Comparison of ENCODE assay signal across 28 cellular contexts in genomic region chr5:71666321-71666720, GRCh38. TPM values are rescaled to one million over a fixed set of nuclear protein-coding genes. Genes with fewer than 3 reads are reported as not detected.
"Had no signal": no experiment of that assay in that cellular context is flagged by ENCODE, and none has a peak within 500 bp of the region (broad histone marks: within the 10 kb centered on the region; RNA-seq: fewer than 3 reads in every experiment).

No MANE protein-coding gene starts in this region.

- H3K27ac Mint-ChIP-seq: activated CD4-positive, alpha-beta memory T cell treated with anti-CD3 and anti-CD28 coated beads for 36 hours; activated CD4-positive, alpha-beta T cell treated with anti-CD3 and anti-CD28 coated beads, Interleukin-2, amount 10 ng/mL, durations not matched to agents 7 days and 5 days; activated naive CD4-positive, alpha-beta T cell treated with anti-CD3 and anti-CD28 coated beads for 36 hours; activated naive CD8-positive, alpha-beta T cell treated with anti-CD3 and anti-CD28 coated beads for 36 hours; activated T-helper 17 cell treated with anti-CD3 and anti-CD28 coated beads, Interleukin-2, amount 50 U/mL, for 72 hours had no signal

- DNase-seq: activated CD4-positive, alpha-beta memory T cell treated with anti-CD3 and anti-CD28 coated beads for 36 hours; activated CD4-positive, alpha-beta T cell treated with anti-CD3 and anti-CD28 coated beads, Interleukin-2, amount 10 ng/mL, durations not matched to agents 7 days and 5 days; activated CD4-positive, CD25-positive, alpha-beta regulatory T cell; activated CD8-positive, alpha-beta memory T cell treated with anti-CD3 and anti-CD28 coated beads for 24 hours; activated gamma-delta T cell; activated naive CD4-positive, alpha-beta T cell treated with anti-CD3 and anti-CD28 coated beads for 36 hours; activated naive CD8-positive, alpha-beta T cell treated with anti-CD3 and anti-CD28 coated beads for 36 hours; activated T-cell treated with anti-CD3 and anti-CD28 coated beads for 4 hours; activated T-cell treated with anti-CD3 and anti-CD28 coated beads, Interleukin-2, amount 50 U/mL, for 48 hours; brain microvascular endothelial cell; cerebellar nuclear complex; MM.1S; NCI-H1105; NCI-H187; NCI-H2081; NCI-H2171 treated with DMSO at 0.1 percent for 48 hours; NCI-H226; NCI-H510A; RPMI8226; SK-N-SH; T-helper 1 cell had no signal

- H3K27me3 Mint-ChIP-seq: activated CD4-positive, alpha-beta memory T cell treated with anti-CD3 and anti-CD28 coated beads for 36 hours; activated CD4-positive, alpha-beta T cell treated with anti-CD3 and anti-CD28 coated beads, Interleukin-2, amount 10 ng/mL, durations not matched to agents 7 days and 5 days; activated naive CD8-positive, alpha-beta T cell treated with anti-CD3 and anti-CD28 coated beads for 36 hours; activated T-helper 17 cell treated with anti-CD3 and anti-CD28 coated beads, Interleukin-2, amount 50 U/mL, for 72 hours had no signal

- FAIRE-seq: colon had no signal

- H3K27ac ChIP-seq: brain microvascular endothelial cell, cardiac muscle cell, VCaP had no signal

- H3K36me3 Mint-ChIP-seq: activated CD4-positive, alpha-beta memory T cell treated with anti-CD3 and anti-CD28 coated beads for 36 hours; activated naive CD8-positive, alpha-beta T cell treated with anti-CD3 and anti-CD28 coated beads for 36 hours had no signal

- H3K4me1 Mint-ChIP-seq: activated CD4-positive, alpha-beta T cell treated with anti-CD3 and anti-CD28 coated beads, Interleukin-2, amount 10 ng/mL, durations not matched to agents 7 days and 5 days; activated naive CD8-positive, alpha-beta T cell treated with anti-CD3 and anti-CD28 coated beads for 36 hours; activated T-helper 17 cell treated with anti-CD3 and anti-CD28 coated beads, Interleukin-2, amount 50 U/mL, for 72 hours had no signal

- H3K27me3 ChIP-seq: brain microvascular endothelial cell, cardiac muscle cell had no signal

- ATAC-seq: activated T-helper 17 cell treated with anti-CD3 and anti-CD28 coated beads, Interleukin-2, amount 50 U/mL, for 72 hours; Right ventricle myocardium inferior had no signal

- H3K9me3 Mint-ChIP-seq: activated CD4-positive, alpha-beta memory T cell treated with anti-CD3 and anti-CD28 coated beads for 36 hours; activated CD4-positive, alpha-beta T cell treated with anti-CD3 and anti-CD28 coated beads, Interleukin-2, amount 10 ng/mL, durations not matched to agents 7 days and 5 days; activated naive CD4-positive, alpha-beta T cell treated with anti-CD3 and anti-CD28 coated beads for 36 hours; activated naive CD8-positive, alpha-beta T cell treated with anti-CD3 and anti-CD28 coated beads for 36 hours; activated T-helper 17 cell treated with anti-CD3 and anti-CD28 coated beads, Interleukin-2, amount 50 U/mL, for 72 hours had no signal

- H3K4me3 Mint-ChIP-seq: activated CD4-positive, alpha-beta memory T cell treated with anti-CD3 and anti-CD28 coated beads for 36 hours; activated CD4-positive, alpha-beta T cell treated with anti-CD3 and anti-CD28 coated beads, Interleukin-2, amount 10 ng/mL, durations not matched to agents 7 days and 5 days; activated naive CD4-positive, alpha-beta T cell treated with anti-CD3 and anti-CD28 coated beads for 36 hours; activated naive CD8-positive, alpha-beta T cell treated with anti-CD3 and anti-CD28 coated beads for 36 hours; activated T-helper 17 cell treated with anti-CD3 and anti-CD28 coated beads, Interleukin-2, amount 50 U/mL, for 72 hours had no signal

- H3K9me3 ChIP-seq: SK-N-SH had no signal

RNA-seq across cellular contexts. Expression of gene CARTPT, which starts 52.8 kb away (rescaled TPM):
- total RNA-seq: activated CD4-positive, alpha-beta memory T cell treated with anti-CD3 and anti-CD28 coated beads for 36 hours; activated CD4-positive, alpha-beta T cell treated with anti-CD3 and anti-CD28 coated beads, Interleukin-2, amount 10 ng/mL, durations not matched to agents 7 days and 5 days; activated naive CD4-positive, alpha-beta T cell treated with anti-CD3 and anti-CD28 coated beads for 36 hours; activated naive CD8-positive, alpha-beta T cell treated with anti-CD3 and anti-CD28 coated beads for 36 hours; activated T-helper 17 cell treated with anti-CD3 and anti-CD28 coated beads, Interleukin-2, amount 50 U/mL, for 72 hours; cardiac muscle cell; OCI-LY7; Right ventricle myocardium inferior; T-helper 2 cell treated with Interferon-gamma antibody and Interleukin-4, amounts not matched to agents 100 ng/mL and 5 ng/mL, for 36 hours had no signal
